Comparison of ENCODE assay signal across 8 cellular contexts in genomic region chr14:97977711-97978261, GRCh38.
A peak's percentile ranks its signal among the peaks of the same experiment; 100 is the strongest.
DNase-seq lines count a peak whose midpoint lies in the region; ATAC-seq, FAIRE-seq and TF ChIP-seq lines count a peak whose summit lies in the region.

No MANE protein-coding gene starts in this region.

- in situ Hi-C loops in GM23248 (cut with MboI) (no loop called here), KBM-7 (cut with MboI; ENCODE audit: low pct_unique_long_range_greater_than_20kb, low sequenced_read_pairs) (no loop called here)

- H3K27ac Mint-ChIP-seq in astrocyte (ENCODE audit: unreplicated experiment), result no peak overlapping the region

- no peaks in the 10 kb centered on the region for H3K36me3 ChIP-seq in GM23248 (ENCODE audit: low read depth)
- H3K36me3 ChIP-seq in astrocyte (ENCODE audit: insufficient read depth, low read length), result no peaks in the 10 kb centered on the region
- no peaks in the 10 kb centered on the region for H3K36me3 ChIP-seq in lower lobe of right lung

- no peaks in the 10 kb centered on the region for H3K9me2 ChIP-seq in GM23248 (ENCODE audit: insufficient read depth)

- WGBS in GM23248 (ENCODE audit: low coverage in 1 of 2, low lambda C conversion rate in 2 of 2, missing lambda C conversion rate in 2 of 2), 2 experiments, result 3 to 4% methylated on average over 16 to 17 of the region's 17 CpGs

- H3K9ac ChIP-seq in GM23248, result no peak overlapping the region
- H3K9ac ChIP-seq in astrocyte (ENCODE audit: low read length), result peak overlapping the region; percentile 25

- no peak overlapping the region for H3K4me3 Mint-ChIP-seq in astrocyte (ENCODE audit: unreplicated experiment)

- no peak for TF ChIP-seq CTCF in astrocyte (IDR thresholded peaks at IDR 0.05; ENCODE audit: insufficient read depth, low read depth, low read length)
- TF ChIP-seq CTCF in lower lobe of right lung (IDR thresholded peaks at IDR 0.05), result no peak

- no peaks in the 10 kb centered on the region for H3K27me3 ChIP-seq in GM23248 (replicated peaks; ENCODE audit: insufficient read depth)
- no peaks in the 10 kb centered on the region for H3K27me3 ChIP-seq in astrocyte (ENCODE audit: insufficient read depth, low read length)
- no peaks in the 10 kb centered on the region for H3K27me3 ChIP-seq in lower lobe of right lung (ENCODE audit: low read depth)

- H3K9me3 ChIP-seq in GM23248 (ENCODE audit: low read depth), result no peaks in the 10 kb centered on the region
- peaks cover 5% of the 10 kb centered on the region for H3K9me3 ChIP-seq in astrocyte (ENCODE audit: insufficient read depth, low read depth, low read length)
- H3K9me3 ChIP-seq in lower lobe of right lung, result no peaks in the 10 kb centered on the region

- H3K27me3 Mint-ChIP-seq in astrocyte (ENCODE audit: low read depth, unreplicated experiment), result peaks cover 22% of the 10 kb centered on the region

- H3K4me1 Mint-ChIP-seq in astrocyte (ENCODE audit: low read depth, unreplicated experiment), result no peaks in the 10 kb centered on the region

- peaks cover 2% of the 10 kb centered on the region for H3K9me3 Mint-ChIP-seq in astrocyte (ENCODE audit: unreplicated experiment)

- no peak for FAIRE-seq in astrocyte (lab: Jason Lieb, UNC)
- no peak for FAIRE-seq in HTR-8/SVneo (lab: Jason Lieb, UNC)

- H3K4me3 ChIP-seq in GM23248 (0 out of 2 replicates have a peak overlapping the region, but pooled peaks have one; percentile 11), astrocyte (ENCODE audit: insufficient read depth, low read depth, low read length) (peak overlapping the region; percentile 35), lower lobe of right lung (peak overlapping the region; percentile 52)

- H2AFZ ChIP-seq in GM23248, result no peak overlapping the region
- H2AFZ ChIP-seq in astrocyte (ENCODE audit: low read depth, low read length), result peak overlapping the region; percentile 53

- H3K4me1 ChIP-seq in GM23248 (ENCODE audit: insufficient read depth) (peaks cover 5% of the 10 kb centered on the region; the same call in 1 of the 2 replicates), astrocyte (ENCODE audit: insufficient read depth, low read length) (no peaks in the 10 kb centered on the region), lower lobe of right lung (peaks cover 12% of the 10 kb centered on the region)

- H4K20me1 ChIP-seq in GM23248 (ENCODE audit: insufficient read depth), result no peaks in the 10 kb centered on the region
- H4K20me1 ChIP-seq in astrocyte (ENCODE audit: insufficient read depth, low read length), result no peaks in the 10 kb centered on the region

- DNase-seq in GM23248 (peak; percentile 41), T-helper 2 cell (peak; percentile 37 to 94 (median 66)), astrocyte (ENCODE audit: low read depth) (peak; percentile 17), lower lobe of right lung (peak; percentile 82), KBM-7 (no peak), HTR-8/SVneo (ENCODE audit: insufficient read length, low spot score) (no peak)
- DNase-seq in stimulated activated CD8-positive, alpha-beta memory T cell treated with anti-CD3 and anti-CD28 coated beads, Interleukin-12 subunit alpha, Interleukin-12 subunit beta, amount 100 ng/mL, for 1 hour (ENCODE audit: low read depth), result peak; percentile 57

- intact Hi-C loops in lower lobe of right lung (cut with DNase I), result no loop called here

- H3K79me2 ChIP-seq in GM23248 (ENCODE audit: insufficient read depth) (no peaks in the 10 kb centered on the region), astrocyte (ENCODE audit: insufficient read depth, low read length) (no peaks in the 10 kb centered on the region)

- H3K4me2 ChIP-seq in GM23248 (ENCODE audit: unreplicated experiment) (peak overlapping the region; percentile 71), astrocyte (ENCODE audit: low read length) (peak overlapping the region; percentile 78)

- peak; percentile 93 for ATAC-seq in lower lobe of right lung
- no peak for ATAC-seq in HG02870 (IDR thresholded peaks at IDR 0.05; ENCODE audit: unreplicated experiment)

- H3K27ac ChIP-seq in GM23248 (no peak overlapping the region), astrocyte (ENCODE audit: low read depth, low read length) (no peak overlapping the region), lower lobe of right lung (peak overlapping the region; percentile 74)

- no peaks in the 10 kb centered on the region for H3K36me3 Mint-ChIP-seq in astrocyte (ENCODE audit: low read depth, unreplicated experiment)

- no peaks in the 10 kb centered on the region for H3F3A ChIP-seq in GM23248 (ENCODE audit: insufficient read depth)

Comparison
In these comparisons a context has a peak if more than half of its experiments do, and no peak if none do; other contexts are left out.
1. DNase-seq: peak in GM23248 (single experiment), T-helper 2 cell (5 of 5), astrocyte (single experiment), lower lobe of right lung (single experiment) and stimulated activated CD8-positive, alpha-beta memory T cell treated with anti-CD3 and anti-CD28 coated beads, Interleukin-12 subunit alpha, Interleukin-12 subunit beta, amount 100 ng/mL, for 1 hour (single experiment); none in KBM-7 (single experiment) and HTR-8/SVneo (single experiment).
2. Peak in every context shown above with its lines, with median percentiles within 50 percentile points of each other: H3K4me3 ChIP-seq.